9 cellular contexts compared by ENCODE assay signal in the genomic region with DNA sequence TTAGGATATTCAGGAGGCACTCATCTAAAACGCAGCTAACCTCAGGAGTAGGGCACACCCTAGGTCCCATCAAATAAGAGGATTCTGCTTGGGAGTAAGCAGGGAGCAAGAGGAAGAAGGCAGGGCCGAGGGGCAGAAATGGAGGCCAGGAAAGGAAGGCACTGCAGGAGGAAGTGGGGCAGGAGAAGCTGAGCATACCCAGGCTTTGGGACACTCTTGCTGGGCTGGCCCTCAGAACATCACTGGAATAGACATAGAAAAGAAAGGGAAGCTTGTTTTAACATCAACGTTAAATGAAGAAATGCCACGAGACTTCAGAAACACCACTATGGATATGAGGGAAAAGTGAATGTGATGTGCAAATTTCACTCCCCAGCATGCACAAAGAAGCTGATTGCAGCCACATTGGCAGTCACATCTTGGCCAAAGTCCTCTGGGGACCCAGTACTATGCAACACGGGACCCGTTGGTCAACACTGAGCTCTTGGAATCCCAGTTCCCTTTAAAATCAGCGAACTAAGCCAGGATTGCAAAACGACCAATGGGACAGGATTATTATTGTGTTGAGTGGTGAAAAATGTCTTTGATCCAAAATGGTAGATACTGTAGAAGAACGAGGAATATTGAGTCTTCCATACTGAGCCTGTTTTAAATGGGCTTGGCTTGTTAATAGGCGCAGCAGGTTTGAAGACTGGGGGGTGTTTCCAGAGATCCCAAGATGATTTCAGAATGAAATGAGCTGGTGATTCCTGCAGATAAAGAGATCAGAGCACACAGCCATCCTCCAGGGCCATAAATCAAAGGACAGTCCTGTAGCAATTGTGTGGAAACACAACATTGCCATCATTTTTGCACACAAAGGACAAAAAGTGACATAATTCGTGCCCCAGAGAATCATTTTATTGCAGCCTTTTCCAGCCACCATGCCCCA.
A peak's percentile ranks its signal among the peaks of the same experiment; 100 is the strongest.
DNase-seq lines count a peak whose midpoint lies in the region; ATAC-seq and TF ChIP-seq lines count a peak whose summit lies in the region.
"Had no signal": no experiment of that assay in that cellular context is flagged by ENCODE, and none has a peak within 500 bp of the region (broad histone marks: within the 10 kb centered on the region; RNA-seq: fewer than 3 reads in every experiment).

No MANE protein-coding gene starts in this region.

- no peak overlapping the region for H2AFZ ChIP-seq in PC-9
- no peak overlapping the region for H2AFZ ChIP-seq in osteoblast (ENCODE audit: low read length)

- H3K36me3 ChIP-seq in PC-9 (ENCODE audit: low read depth) (no peaks in the 10 kb centered on the region), esophagus muscularis mucosa (no peaks in the 10 kb centered on the region), osteoblast (ENCODE audit: insufficient read depth, low read length) (no peaks in the 10 kb centered on the region)

- 81% methylated on average over 11 of the region's 11 CpGs for WGBS in esophagus muscularis mucosa

- POLR2A ChIA-PET in PC-9 (lab: Charles Lee; ENCODE audit: unreplicated experiment): interaction anchor here (0.6 to 1.1 kb wide), 3 partner anchors 91 to 372 kb away, joined by 6 to 7 read pairs (median 6); no protein-coding TSS in a partner anchor

- H3K79me2 ChIP-seq in PC-9 (ENCODE audit: low read depth) (peaks cover 17% of the 10 kb centered on the region), osteoblast (ENCODE audit: insufficient read depth, low read length) (no peaks in the 10 kb centered on the region)

- H3K4me1 ChIP-seq in PC-9 (replicated peaks; ENCODE audit: insufficient read depth): peaks cover 93% of the 10 kb centered on the region
- peaks cover 47 to 72% (median 69%) of the 10 kb centered on the region in 4 donors for H3K4me1 ChIP-seq in esophagus muscularis mucosa
- peaks cover 64% of the 10 kb centered on the region for H3K4me1 ChIP-seq in osteoblast (ENCODE audit: insufficient read depth, low read length)

- H3K9me3 ChIP-seq in PC-9 (ENCODE audit: insufficient read depth, low read depth): no peaks in the 10 kb centered on the region
- no peaks in the 10 kb centered on the region for H3K9me3 ChIP-seq in esophagus muscularis mucosa
- no peaks in the 10 kb centered on the region for H3K9me3 ChIP-seq in osteoblast (ENCODE audit: low read depth, low read length)

- H3K4me2 ChIP-seq in PC-9 (peak overlapping the region; percentile 68), osteoblast (ENCODE audit: insufficient read depth, low read length) (peak overlapping the region; percentile 7)

- CTCF ChIA-PET in PC-9 (lab: Charles Lee): interaction anchor here (0.7 to 1.1 kb wide), 3 partner anchors 17 to 477 kb away, joined by 3 read pairs; no protein-coding TSS in a partner anchor

- no peak for TF ChIP-seq POLR2A in esophagus muscularis mucosa (IDR thresholded peaks at IDR 0.05; ENCODE audit: low read depth)

- no peak for TF ChIP-seq EP300 in esophagus muscularis mucosa (IDR thresholded peaks at IDR 0.05)

- no peak for TF ChIP-seq CTCF in PC-9 (conservative IDR thresholded peaks at IDR 0.05)
- TF ChIP-seq CTCF in esophagus muscularis mucosa (IDR thresholded peaks at IDR 0.05): no peak
- no peak for TF ChIP-seq CTCF in osteoblast (IDR thresholded peaks at IDR 0.05; ENCODE audit: extremely low read depth, low read depth, low read length)

- ATAC-seq in GM21367 (IDR thresholded peaks at IDR 0.05; ENCODE audit: unreplicated experiment): no peak
- ATAC-seq in HG02759 (IDR thresholded peaks at IDR 0.05; ENCODE audit: unreplicated experiment): no peak

- H3F3A ChIP-seq in PC-9 (ENCODE audit: insufficient read depth, low read depth): peaks cover 64% of the 10 kb centered on the region

- DNase-seq in CD1c-positive myeloid dendritic cell (ENCODE audit: extremely low spot score) (peak; percentile 93), PC-9 (no peak), esophagus muscularis mucosa (ENCODE audit: extremely low spot score) (no peak), osteoblast (ENCODE audit: insufficient read length, low spot score, missing footprints) (no peak), NCI-H1930 (lab: John Stamatoyannopoulos, UW) (no peak), OCI-M2 (lab: John Stamatoyannopoulos, UW; ENCODE audit: unreplicated experiment) (no peak)
- DNase-seq: NCI-H1105 had no signal

- no TSS peak for BruUV-seq in PC-9 (replicated peaks; lab: Mats Ljungman, UMichigan)

- H4K20me1 ChIP-seq in PC-9 (ENCODE audit: insufficient read depth) (no peaks in the 10 kb centered on the region), osteoblast (ENCODE audit: insufficient read depth, low read length) (no peaks in the 10 kb centered on the region)

- H3K27me3 ChIP-seq in PC-9 (ENCODE audit: insufficient read depth, low read depth): no peaks in the 10 kb centered on the region
- H3K27me3 ChIP-seq in esophagus muscularis mucosa: no peaks in the 10 kb centered on the region
- H3K27me3 ChIP-seq in osteoblast (ENCODE audit: insufficient read depth, low read length): no peaks in the 10 kb centered on the region

- intact Hi-C loops in PC-9 (cut with micrococcal nuclease; ENCODE audit: unreplicated experiment) (loop anchor here (1.0 to 5.0 kb wide), 16 partner anchors 11 to 477 kb away; a partner anchor contains a TSS), esophagus muscularis mucosa (cut with DNase I) (no loop called here)

- H3K27ac ChIP-seq in PC-9 (peak overlapping the region; percentile 99), esophagus muscularis mucosa (replicated peaks in 1 of 4) (peak overlapping the region; percentile 30 to 97 (median 94)), osteoblast (ENCODE audit: low read depth, low read length) (peak overlapping the region; percentile 95)

- no peaks in the 10 kb centered on the region for H3K9me2 ChIP-seq in PC-9 (ENCODE audit: insufficient read depth)

- H3K4me3 ChIP-seq in PC-9 (peak overlapping the region; percentile 8; the same call in 1 of the 2 replicates), esophagus muscularis mucosa (no peak overlapping the region), osteoblast (ENCODE audit: insufficient read depth, low read length) (no peak overlapping the region)
